Comparison of ENCODE assay signal across 1 cellular context in the genomic region with DNA sequence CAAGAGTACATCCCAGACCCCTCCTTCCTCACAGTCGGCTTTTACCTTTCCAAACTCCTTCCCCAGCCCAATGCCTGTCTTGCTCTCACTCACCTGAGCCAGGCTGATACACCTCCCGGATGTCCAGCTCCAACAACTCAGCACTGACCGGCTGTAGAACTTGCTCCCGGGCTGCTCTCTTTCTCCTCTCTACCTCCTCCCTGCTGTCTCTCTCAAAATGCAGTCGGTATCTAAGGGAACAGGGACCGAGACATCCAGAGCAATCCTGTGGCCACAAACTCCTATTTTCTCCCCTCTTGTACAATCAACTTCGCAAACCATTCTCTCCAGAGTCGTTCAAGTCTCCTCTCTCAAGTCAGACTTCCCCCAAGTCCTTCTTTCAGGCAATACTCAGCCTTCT.
TF ChIP-seq lines count a peak whose summit lies in the region.

No MANE protein-coding gene starts in this region.

TF ChIP-seq in GM23338, 12 proteins besides CTCF, POLR2A, EP300 and RAD21:
- TF ChIP-seq REST (IDR thresholded peaks at IDR 0.05; ENCODE audit: unreplicated experiment) = no peak
- TF ChIP-seq, protein P1, sequence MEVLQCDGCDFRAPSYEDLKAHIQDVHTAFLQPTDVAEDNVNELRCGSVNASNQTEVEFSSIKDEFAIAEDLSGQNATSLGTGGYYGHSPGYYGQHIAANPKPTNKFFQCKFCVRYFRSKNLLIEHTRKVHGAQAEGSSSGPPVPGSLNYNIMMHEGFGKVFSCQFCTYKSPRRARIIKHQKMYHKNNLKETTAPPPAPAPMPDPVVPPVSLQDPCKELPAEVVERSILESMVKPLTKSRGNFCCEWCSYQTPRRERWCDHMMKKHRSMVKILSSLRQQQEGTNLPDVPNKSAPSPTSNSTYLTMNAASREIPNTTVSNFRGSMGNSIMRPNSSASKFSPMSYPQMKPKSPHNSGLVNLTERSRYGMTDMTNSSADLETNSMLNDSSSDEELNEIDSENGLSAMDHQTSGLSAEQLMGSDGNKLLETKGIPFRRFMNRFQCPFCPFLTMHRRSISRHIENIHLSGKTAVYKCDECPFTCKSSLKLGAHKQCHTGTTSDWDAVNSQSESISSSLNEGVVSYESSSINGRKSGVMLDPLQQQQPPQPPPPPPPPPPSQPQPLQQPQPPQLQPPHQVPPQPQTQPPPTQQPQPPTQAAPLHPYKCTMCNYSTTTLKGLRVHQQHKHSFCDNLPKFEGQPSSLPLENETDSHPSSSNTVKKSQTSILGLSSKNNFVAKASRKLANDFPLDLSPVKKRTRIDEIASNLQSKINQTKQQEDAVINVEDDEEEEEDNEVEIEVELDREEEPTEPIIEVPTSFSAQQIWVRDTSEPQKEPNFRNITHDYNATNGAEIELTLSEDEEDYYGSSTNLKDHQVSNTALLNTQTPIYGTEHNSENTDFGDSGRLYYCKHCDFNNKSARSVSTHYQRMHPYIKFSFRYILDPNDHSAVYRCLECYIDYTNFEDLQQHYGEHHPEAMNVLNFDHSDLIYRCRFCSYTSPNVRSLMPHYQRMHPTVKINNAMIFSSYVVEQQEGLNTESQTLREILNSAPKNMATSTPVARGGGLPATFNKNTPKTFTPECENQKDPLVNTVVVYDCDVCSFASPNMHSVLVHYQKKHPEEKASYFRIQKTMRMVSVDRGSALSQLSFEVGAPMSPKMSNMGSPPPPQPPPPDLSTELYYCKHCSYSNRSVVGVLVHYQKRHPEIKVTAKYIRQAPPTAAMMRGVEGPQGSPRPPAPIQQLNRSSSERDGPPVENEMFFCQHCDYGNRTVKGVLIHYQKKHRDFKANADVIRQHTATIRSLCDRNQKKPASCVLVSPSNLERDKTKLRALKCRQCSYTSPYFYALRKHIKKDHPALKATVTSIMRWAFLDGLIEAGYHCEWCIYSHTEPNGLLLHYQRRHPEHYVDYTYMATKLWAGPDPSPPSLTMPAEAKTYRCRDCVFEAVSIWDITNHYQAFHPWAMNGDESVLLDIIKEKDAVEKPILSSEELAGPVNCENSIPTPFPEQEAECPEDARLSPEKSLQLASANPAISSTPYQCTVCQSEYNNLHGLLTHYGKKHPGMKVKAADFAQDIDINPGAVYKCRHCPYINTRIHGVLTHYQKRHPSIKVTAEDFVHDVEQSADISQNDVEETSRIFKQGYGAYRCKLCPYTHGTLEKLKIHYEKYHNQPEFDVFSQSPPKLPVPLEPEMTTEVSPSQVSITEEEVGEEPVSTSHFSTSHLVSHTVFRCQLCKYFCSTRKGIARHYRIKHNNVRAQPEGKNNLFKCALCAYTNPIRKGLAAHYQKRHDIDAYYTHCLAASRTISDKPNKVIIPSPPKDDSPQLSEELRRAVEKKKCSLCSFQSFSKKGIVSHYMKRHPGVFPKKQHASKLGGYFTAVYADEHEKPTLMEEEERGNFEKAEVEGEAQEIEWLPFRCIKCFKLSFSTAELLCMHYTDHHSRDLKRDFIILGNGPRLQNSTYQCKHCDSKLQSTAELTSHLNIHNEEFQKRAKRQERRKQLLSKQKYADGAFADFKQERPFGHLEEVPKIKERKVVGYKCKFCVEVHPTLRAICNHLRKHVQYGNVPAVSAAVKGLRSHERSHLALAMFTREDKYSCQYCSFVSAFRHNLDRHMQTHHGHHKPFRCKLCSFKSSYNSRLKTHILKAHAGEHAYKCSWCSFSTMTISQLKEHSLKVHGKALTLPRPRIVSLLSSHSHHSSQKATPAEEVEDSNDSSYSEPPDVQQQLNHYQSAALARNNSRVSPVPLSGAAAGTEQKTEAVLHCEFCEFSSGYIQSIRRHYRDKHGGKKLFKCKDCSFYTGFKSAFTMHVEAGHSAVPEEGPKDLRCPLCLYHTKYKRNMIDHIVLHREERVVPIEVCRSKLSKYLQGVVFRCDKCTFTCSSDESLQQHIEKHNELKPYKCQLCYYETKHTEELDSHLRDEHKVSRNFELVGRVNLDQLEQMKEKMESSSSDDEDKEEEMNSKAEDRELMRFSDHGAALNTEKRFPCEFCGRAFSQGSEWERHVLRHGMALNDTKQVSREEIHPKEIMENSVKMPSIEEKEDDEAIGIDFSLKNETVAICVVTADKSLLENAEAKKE (CRISPR knock-in tag; IDR thresholded peaks at IDR 0.05) = no peak
- TF ChIP-seq EZH2phosphoT487 (IDR thresholded peaks at IDR 0.05; ENCODE audit: unreplicated experiment) = no peak
- no peak for TF ChIP-seq STAT1 (IDR thresholded peaks at IDR 0.05; ENCODE audit: unreplicated experiment)
- TF ChIP-seq ZNF114 (CRISPR knock-in tag; IDR thresholded peaks at IDR 0.05) = no peak
- no peak for TF ChIP-seq ETS1 (IDR thresholded peaks at IDR 0.05)
- TF ChIP-seq CREB1 (CRISPR knock-in tag; IDR thresholded peaks at IDR 0.05; ENCODE audit: low read depth) = no peak
- no peak for TF ChIP-seq NANOG (IDR thresholded peaks at IDR 0.05; ENCODE audit: borderline replicate concordance)
- TF ChIP-seq POLR2AphosphoS5 (IDR thresholded peaks at IDR 0.05; ENCODE audit: low read depth) = no peak
- TF ChIP-seq JUNB (IDR thresholded peaks at IDR 0.05; ENCODE audit: unreplicated experiment) = no peak
- no peak for TF ChIP-seq EZH2 (IDR thresholded peaks at IDR 0.05; ENCODE audit: low read depth, unreplicated experiment)
- no peak for TF ChIP-seq ZNF331 (CRISPR knock-in tag; IDR thresholded peaks at IDR 0.05; ENCODE audit: low read depth)
